Comparison of ENCODE assay signal across 16 cellular contexts in the genomic region with DNA sequence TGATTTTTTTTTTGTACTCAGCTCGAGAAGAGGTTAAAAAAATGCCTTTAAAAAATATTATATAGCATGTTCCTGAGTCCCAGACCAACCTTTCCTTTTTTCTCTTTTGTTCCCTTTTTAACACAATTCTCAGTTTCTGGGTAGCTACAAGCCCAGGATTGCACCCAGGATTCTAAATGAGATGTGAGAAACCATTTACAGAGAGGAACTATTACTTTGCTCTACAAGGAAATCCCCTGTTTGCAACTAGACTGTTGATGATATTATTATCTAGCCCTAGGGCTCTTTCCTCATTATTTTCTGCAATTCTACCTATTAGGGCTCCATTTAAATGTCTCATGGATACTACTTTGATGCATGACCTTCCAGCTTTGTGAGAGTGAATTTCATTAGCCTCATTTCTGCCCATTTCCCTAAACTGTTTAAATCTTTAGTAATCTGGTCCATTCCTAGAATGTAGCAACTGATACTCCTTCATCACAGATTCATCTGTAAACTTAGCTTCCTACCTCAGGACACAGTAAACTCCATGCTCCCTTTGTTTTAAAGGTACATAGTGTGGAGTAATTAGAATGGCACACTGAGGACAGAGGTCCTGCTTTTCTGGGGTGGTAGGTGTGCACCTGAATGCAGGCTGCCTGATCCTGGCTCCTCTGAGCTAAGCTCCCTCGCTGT. TPM values are rescaled to one million over a fixed set of nuclear protein-coding genes. Genes with fewer than 3 reads are reported as not detected.
DNase-seq lines count a peak whose midpoint lies in the region; ATAC-seq and TF ChIP-seq lines count a peak whose summit lies in the region.
"Had no signal": no experiment of that assay in that cellular context is flagged by ENCODE, and none has a peak within 500 bp of the region (broad histone marks: within the 10 kb centered on the region; RNA-seq: fewer than 3 reads in every experiment).

No MANE protein-coding gene starts in this region.

- peaks cover 12 to 13% of the 10 kb centered on the region in 2 donors for H3K4me1 ChIP-seq in adrenal gland (replicated peaks in 1 of 2)
- H3K4me1 ChIP-seq: lower lobe of right lung had no signal

- DNase-seq in activated CD4-positive, alpha-beta T cell treated with anti-CD3 and anti-CD28 coated beads, Interleukin-2, amount 10 ng/mL, durations not matched to agents 24 days and 14 days, result peak; percentile 48
- DNase-seq in activated CD4-positive, alpha-beta T cell treated with anti-CD3 and anti-CD28 coated beads for 36 hours, result no peak
- DNase-seq in activated CD8-positive, alpha-beta T cell treated with anti-CD3 and anti-CD28 coated beads for 36 hours, result no peak
- DNase-seq in pons (ENCODE audit: low spot score), result peak; percentile 17
- no peak for DNase-seq in anterior cingulate cortex (lab: John Stamatoyannopoulos, UW)
- DNase-seq in epidermal melanocyte (ENCODE audit: insufficient read length, low spot score), result no peak
- no peak for DNase-seq in adrenal gland
- DNase-seq: hypothalamus, lower lobe of right lung, NCI-H1694, NCI-H524, nucleus accumbens, WERI-Rb-1 had no signal

- intact Hi-C loops in activated CD4-positive, alpha-beta T cell treated with anti-CD3 and anti-CD28 coated beads, Interleukin-2, amount 10 ng/mL, durations not matched to agents 24 days and 14 days (cut with micrococcal nuclease), result loop anchor here (5.0 kb wide), 2 partner anchors 240 to 475 kb away; no protein-coding TSS in a partner anchor
- intact Hi-C loops in activated CD4-positive, alpha-beta T cell treated with anti-CD3 and anti-CD28 coated beads for 36 hours (cut with DNase I, micrococcal nuclease), result loop anchor here in 1 of 2 experiments (5.0 kb wide), 1 partner anchor 260 kb away; no protein-coding TSS in a partner anchor
- intact Hi-C loops in activated CD8-positive, alpha-beta T cell treated with anti-CD3 and anti-CD28 coated beads for 36 hours (cut with micrococcal nuclease), result loop anchor here (5.0 kb wide), 1 partner anchor 115 kb away; no protein-coding TSS in a partner anchor
- intact Hi-C loops in adrenal gland (cut with DNase I), result loop anchor here (10.0 kb wide), 2 partner anchors 107 to 177 kb away; partner anchors contain the start of gene CAMSAP2 (in 1 of the 2)

- no peak overlapping the region for H3K4me3 ChIP-seq in adrenal gland
- H3K4me3 ChIP-seq: lower lobe of right lung, transverse colon had no signal

- POLR2A ChIA-PET in activated CD4-positive, alpha-beta T cell treated with anti-CD3 and anti-CD28 coated beads for 36 hours (lab: Charles Lee), result no interaction called here
- POLR2A ChIA-PET in activated CD8-positive, alpha-beta T cell treated with anti-CD3 and anti-CD28 coated beads for 36 hours (lab: Charles Lee), result interaction anchor here (0.9 to 2.1 kb wide), 3 partner anchors 41 to 395 kb away, joined by 3 to 8 read pairs (median 3); partner anchors contain the start of gene DDX59

- no peak for ATAC-seq in activated CD4-positive, alpha-beta T cell treated with anti-CD3 and anti-CD28 coated beads for 36 hours
- peak; percentile 26 for ATAC-seq in HG02610 (IDR thresholded peaks at IDR 0.05; ENCODE audit: unreplicated experiment)
- ATAC-seq in activated CD8-positive, alpha-beta T cell treated with anti-CD3 and anti-CD28 coated beads for 36 hours, result no peak

- no peaks in the 10 kb centered on the region for H3K9me3 ChIP-seq in adrenal gland (replicated peaks in 1 of 3)
- H3K9me3 ChIP-seq: lower lobe of right lung, spleen, transverse colon had no signal

- H3K27ac Mint-ChIP-seq in activated CD4-positive, alpha-beta T cell treated with anti-CD3 and anti-CD28 coated beads, Interleukin-2, amount 10 ng/mL, durations not matched to agents 24 days and 14 days, result peak overlapping the region; percentile 62
- H3K27ac Mint-ChIP-seq in activated CD4-positive, alpha-beta T cell treated with anti-CD3 and anti-CD28 coated beads for 36 hours, result no peak overlapping the region
- H3K27ac Mint-ChIP-seq in activated CD8-positive, alpha-beta T cell treated with anti-CD3 and anti-CD28 coated beads for 36 hours, result peak overlapping the region; percentile 32

- H3K9me3 Mint-ChIP-seq in activated CD4-positive, alpha-beta T cell treated with anti-CD3 and anti-CD28 coated beads, Interleukin-2, amount 10 ng/mL, durations not matched to agents 24 days and 14 days, result no peaks in the 10 kb centered on the region
- H3K9me3 Mint-ChIP-seq in activated CD4-positive, alpha-beta T cell treated with anti-CD3 and anti-CD28 coated beads for 36 hours (ENCODE audit: low read depth), result no peaks in the 10 kb centered on the region
- no peaks in the 10 kb centered on the region for H3K9me3 Mint-ChIP-seq in activated CD8-positive, alpha-beta T cell treated with anti-CD3 and anti-CD28 coated beads for 36 hours

- peak overlapping the region; percentile 58 for H3K4me3 Mint-ChIP-seq in activated CD4-positive, alpha-beta T cell treated with anti-CD3 and anti-CD28 coated beads, Interleukin-2, amount 10 ng/mL, durations not matched to agents 24 days and 14 days
- H3K4me3 Mint-ChIP-seq in activated CD4-positive, alpha-beta T cell treated with anti-CD3 and anti-CD28 coated beads for 36 hours, result no peak overlapping the region
- H3K4me3 Mint-ChIP-seq in activated CD8-positive, alpha-beta T cell treated with anti-CD3 and anti-CD28 coated beads for 36 hours, result peak overlapping the region; percentile 28

- no peak for TF ChIP-seq CTCF in activated CD8-positive, alpha-beta T cell treated with anti-CD3 and anti-CD28 coated beads for 36 hours (IDR thresholded peaks at IDR 0.05)
- TF ChIP-seq CTCF in adrenal gland (IDR thresholded peaks at IDR 0.05), result no peak

- H3K4me1 Mint-ChIP-seq in activated CD4-positive, alpha-beta T cell treated with anti-CD3 and anti-CD28 coated beads, Interleukin-2, amount 10 ng/mL, durations not matched to agents 24 days and 14 days, result peaks cover 34% of the 10 kb centered on the region
- peaks cover 37% of the 10 kb centered on the region for H3K4me1 Mint-ChIP-seq in activated CD4-positive, alpha-beta T cell treated with anti-CD3 and anti-CD28 coated beads for 36 hours
- H3K4me1 Mint-ChIP-seq in activated CD8-positive, alpha-beta T cell treated with anti-CD3 and anti-CD28 coated beads for 36 hours (ENCODE audit: low read depth), result peaks cover 38% of the 10 kb centered on the region

- WGBS in adrenal gland, 4 donors, result 61 to 95% (median 89%) methylated on average over 2 of the region's 2 CpGs

- H3K36me3 ChIP-seq in adrenal gland (replicated peaks in 1 of 2), result no peaks in the 10 kb centered on the region
- H3K36me3 ChIP-seq: lower lobe of right lung, spleen, transverse colon, WERI-Rb-1 had no signal

- TF ChIP-seq POLR2A in adrenal gland (IDR thresholded peaks at IDR 0.05), result no peak

- H3K27ac ChIP-seq in adrenal gland, result no peak overlapping the region
- H3K27ac ChIP-seq: lower lobe of right lung, transverse colon, WERI-Rb-1 had no signal

- CTCF ChIA-PET in activated CD4-positive, alpha-beta T cell treated with anti-CD3 and anti-CD28 coated beads for 36 hours (lab: Charles Lee), result interaction anchor here (0.6 to 2.1 kb wide), 4 partner anchors 174 to 261 kb away, joined by 3 to 6 read pairs (median 4); no protein-coding TSS in a partner anchor
- CTCF ChIA-PET in activated CD8-positive, alpha-beta T cell treated with anti-CD3 and anti-CD28 coated beads for 36 hours (lab: Charles Lee), result interaction anchor here (0.8 to 1.1 kb wide), 3 partner anchors 42 to 176 kb away, joined by 3 read pairs; partner anchors contain the start of gene DDX59

- H3K27me3 Mint-ChIP-seq in activated CD4-positive, alpha-beta T cell treated with anti-CD3 and anti-CD28 coated beads, Interleukin-2, amount 10 ng/mL, durations not matched to agents 24 days and 14 days, result peaks cover 8% of the 10 kb centered on the region
- no peaks in the 10 kb centered on the region for H3K27me3 Mint-ChIP-seq in activated CD4-positive, alpha-beta T cell treated with anti-CD3 and anti-CD28 coated beads for 36 hours
- no peaks in the 10 kb centered on the region for H3K27me3 Mint-ChIP-seq in activated CD8-positive, alpha-beta T cell treated with anti-CD3 and anti-CD28 coated beads for 36 hours

- no peaks in the 10 kb centered on the region for H3K36me3 Mint-ChIP-seq in activated CD4-positive, alpha-beta T cell treated with anti-CD3 and anti-CD28 coated beads, Interleukin-2, amount 10 ng/mL, durations not matched to agents 24 days and 14 days (ENCODE audit: low read depth)
- H3K36me3 Mint-ChIP-seq in activated CD4-positive, alpha-beta T cell treated with anti-CD3 and anti-CD28 coated beads for 36 hours (ENCODE audit: low read depth), result no peaks in the 10 kb centered on the region
- no peaks in the 10 kb centered on the region for H3K36me3 Mint-ChIP-seq in activated CD8-positive, alpha-beta T cell treated with anti-CD3 and anti-CD28 coated beads for 36 hours (ENCODE audit: low read depth)

- H3K27me3 ChIP-seq in adrenal gland, result no peaks in the 10 kb centered on the region
- H3K27me3 ChIP-seq: spleen, transverse colon had no signal

RNA-seq across cellular contexts. Expression of gene KIF14, which starts 7.1 kb away (rescaled TPM):
- total RNA-seq in activated CD4-positive, alpha-beta T cell treated with anti-CD3 and anti-CD28 coated beads, Interleukin-2, amount 10 ng/mL, durations not matched to agents 24 days and 14 days, result 11.5 and 11.6 TPM in 2 replicates
- 10 to 100 TPM; 14.8 to 14.9 TPM for total RNA-seq in activated CD4-positive, alpha-beta T cell treated with anti-CD3 and anti-CD28 coated beads for 36 hours
- 10 to 100 TPM; 13.7 to 13.9 TPM for total RNA-seq in activated CD8-positive, alpha-beta T cell treated with anti-CD3 and anti-CD28 coated beads for 36 hours
- 1 to 10 TPM in 2 of 8 donors, under 1 TPM in 6; 0.11 to 1.2 (median 0.33) TPM for total RNA-seq in adrenal gland
- polyA plus RNA-seq in adrenal gland, result under 1 TPM; 0.07 to 0.33 (median 0.08) TPM

RNA-seq across cellular contexts. Expression of gene DDX59, which starts 42.0 kb away (rescaled TPM):
- total RNA-seq in activated CD4-positive, alpha-beta T cell treated with anti-CD3 and anti-CD28 coated beads, Interleukin-2, amount 10 ng/mL, durations not matched to agents 24 days and 14 days, result 14.0 and 14.3 TPM in 2 replicates
- total RNA-seq in activated CD4-positive, alpha-beta T cell treated with anti-CD3 and anti-CD28 coated beads for 36 hours, result 10 to 100 TPM; 17.4 to 19.4 TPM
- total RNA-seq in activated CD8-positive, alpha-beta T cell treated with anti-CD3 and anti-CD28 coated beads for 36 hours, result 10 to 100 TPM; 22.5 to 23.8 TPM
- 10 to 100 TPM; 13.5 to 32.0 (median 24.0) TPM for total RNA-seq in adrenal gland
- polyA plus RNA-seq in adrenal gland, result 10 to 100 TPM; 34.5 to 46.1 (median 36.9) TPM

Comparison
In these comparisons a context has a peak if more than half of its experiments do, and no peak if none do; other contexts are left out.
1. DNase-seq: peak in activated CD4-positive, alpha-beta T cell treated with anti-CD3 and anti-CD28 coated beads, Interleukin-2, amount 10 ng/mL, durations not matched to agents 24 days and 14 days (single experiment) and pons (single experiment); none in activated CD4-positive, alpha-beta T cell treated with anti-CD3 and anti-CD28 coated beads for 36 hours (single experiment), activated CD8-positive, alpha-beta T cell treated with anti-CD3 and anti-CD28 coated beads for 36 hours (single experiment), anterior cingulate cortex (0 of 58), epidermal melanocyte (single experiment) and adrenal gland (0 of 7).